Comparison of ENCODE assay signal across 18 cellular contexts in the genomic region with DNA sequence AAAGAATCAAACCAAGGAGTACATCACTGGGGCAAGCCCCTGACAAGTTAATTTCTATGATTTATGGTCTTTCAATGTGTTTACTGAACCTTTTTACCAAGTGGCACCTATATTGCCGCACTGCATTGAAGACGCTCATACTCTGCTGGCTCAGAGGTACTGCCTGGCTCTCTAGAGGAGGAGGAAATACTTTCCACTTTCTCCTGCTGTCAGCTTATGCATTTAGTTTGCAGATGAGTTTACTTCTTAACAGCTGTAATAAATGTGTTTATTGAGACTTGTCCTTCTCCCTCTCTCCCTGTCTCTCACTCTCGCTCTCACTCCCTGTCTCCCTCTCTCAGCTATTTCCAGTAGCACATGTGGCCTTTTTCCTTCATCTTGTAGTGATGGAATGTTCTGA.
DNase-seq lines count a peak whose midpoint lies in the region; ATAC-seq, FAIRE-seq and TF ChIP-seq lines count a peak whose summit lies in the region.
"Had no signal": no experiment of that assay in that cellular context is flagged by ENCODE, and none has a peak within 500 bp of the region (broad histone marks: within the 10 kb centered on the region; RNA-seq: fewer than 3 reads in every experiment).

No MANE protein-coding gene starts in this region.

- H3K4me3 Mint-ChIP-seq in activated naive CD8-positive, alpha-beta T cell treated with anti-CD3 and anti-CD28 coated beads, Interleukin-2, amount 10 ng/mL, durations not matched to agents 7 days and 5 days, result no peak overlapping the region
- no peak overlapping the region for H3K4me3 Mint-ChIP-seq in activated naive CD8-positive, alpha-beta T cell treated with anti-CD3 and anti-CD28 coated beads, Interleukin-2, amount 50 U/mL, for 24 hours
- H3K4me3 Mint-ChIP-seq: B cell; CD8-positive, alpha-beta T cell; HFFc6; IgD-negative memory B cell had no signal

- FAIRE-seq in urothelium cell line (lab: Jason Lieb, UNC), result no peak
- FAIRE-seq: G401.6, GM12891, H54, HepG2 had no signal

- TF ChIP-seq CTCF in neural cell (IDR thresholded peaks at IDR 0.05; ENCODE audit: poor library complexity, severe bottlenecking) (no peak), suprapubic skin (IDR thresholded peaks at IDR 0.05) (no peak)

- no peaks in the 10 kb centered on the region for H4K20me1 ChIP-seq in neural cell (ENCODE audit: insufficient read depth)
- H4K20me1 ChIP-seq: BLaER1 treated with 17β-estradiol and CSF1 and Interleukin-3, amounts not matched to agents 10 nM and 100 nM had no signal

- H3K9me3 ChIP-seq in neural cell (ENCODE audit: low read length) (no peaks in the 10 kb centered on the region), suprapubic skin (no peaks in the 10 kb centered on the region)

- intact Hi-C loops in left colon (cut with DNase I, micrococcal nuclease), result no loop called here

- H3K4me2 ChIP-seq in neural cell (ENCODE audit: low read length), result no peak overlapping the region
- H3K4me2 ChIP-seq: BLaER1 treated with 17β-estradiol and CSF1 and Interleukin-3, amounts not matched to agents 10 nM and 100 nM had no signal

- no peak overlapping the region for H3K4me3 ChIP-seq in neural cell (ENCODE audit: low read length)
- no peak overlapping the region for H3K4me3 ChIP-seq in suprapubic skin
- H3K4me3 ChIP-seq: BLaER1 treated with 17β-estradiol and CSF1 and Interleukin-3, amounts not matched to agents 10 nM and 100 nM; GM23248 had no signal

- H3K27ac ChIP-seq in neural cell (ENCODE audit: low read length), result peak overlapping the region; percentile 5
- H3K27ac ChIP-seq in suprapubic skin, result no peak overlapping the region
- H3K27ac ChIP-seq: BLaER1 treated with 17β-estradiol and CSF1 and Interleukin-3, amounts not matched to agents 10 nM and 100 nM; GM23248 had no signal

- H3K4me1 Mint-ChIP-seq in activated naive CD8-positive, alpha-beta T cell treated with anti-CD3 and anti-CD28 coated beads, Interleukin-2, amount 10 ng/mL, durations not matched to agents 7 days and 5 days, result peaks cover 24% of the 10 kb centered on the region
- H3K4me1 Mint-ChIP-seq in activated naive CD8-positive, alpha-beta T cell treated with anti-CD3 and anti-CD28 coated beads, Interleukin-2, amount 50 U/mL, for 24 hours, result peaks cover 18% of the 10 kb centered on the region

- DNase-seq in activated naive CD8-positive, alpha-beta T cell treated with anti-CD3 and anti-CD28 coated beads, Interleukin-2, amount 10 ng/mL, durations not matched to agents 7 days and 5 days, result no peak
- no peak for DNase-seq in activated naive CD8-positive, alpha-beta T cell treated with anti-CD3 and anti-CD28 coated beads, Interleukin-2, amount 50 U/mL, for 24 hours
- DNase-seq in left colon, result no peak
- DNase-seq in suprapubic skin (ENCODE audit: low spot score in 2 of 2), result no peak
- no peak for DNase-seq in urothelium cell line (ENCODE audit: low spot score)
- DNase-seq: CD8-positive, alpha-beta T cell; DMS 273 treated with DMSO at 0.1 percent for 48 hours; GM23248; HFFc6 had no signal

- peaks cover 1% of the 10 kb centered on the region for H3K36me3 Mint-ChIP-seq in activated naive CD8-positive, alpha-beta T cell treated with anti-CD3 and anti-CD28 coated beads, Interleukin-2, amount 10 ng/mL, durations not matched to agents 7 days and 5 days
- no peaks in the 10 kb centered on the region for H3K36me3 Mint-ChIP-seq in activated naive CD8-positive, alpha-beta T cell treated with anti-CD3 and anti-CD28 coated beads, Interleukin-2, amount 50 U/mL, for 24 hours (ENCODE audit: low read depth)
- H3K36me3 Mint-ChIP-seq: CD8-positive, alpha-beta T cell; IgD-negative memory B cell had no signal

- TF ChIP-seq POLR2A in suprapubic skin (IDR thresholded peaks at IDR 0.05), result no peak

- H3K27me3 ChIP-seq in neural cell (ENCODE audit: insufficient read depth, low read depth, low read length), result no peaks in the 10 kb centered on the region
- no peaks in the 10 kb centered on the region for H3K27me3 ChIP-seq in suprapubic skin
- H3K27me3 ChIP-seq: BLaER1 treated with 17β-estradiol and CSF1 and Interleukin-3, amounts not matched to agents 10 nM and 100 nM had no signal

- H3K9me2 ChIP-seq in neural cell (ENCODE audit: insufficient read depth, low read length), result no peaks in the 10 kb centered on the region

- H2AFZ ChIP-seq in neural cell (ENCODE audit: low read depth, low read length), result no peak overlapping the region
- H2AFZ ChIP-seq: GM23248 had no signal

- H3K9me3 Mint-ChIP-seq in activated naive CD8-positive, alpha-beta T cell treated with anti-CD3 and anti-CD28 coated beads, Interleukin-2, amount 10 ng/mL, durations not matched to agents 7 days and 5 days, result no peaks in the 10 kb centered on the region
- H3K9me3 Mint-ChIP-seq in activated naive CD8-positive, alpha-beta T cell treated with anti-CD3 and anti-CD28 coated beads, Interleukin-2, amount 50 U/mL, for 24 hours, result no peaks in the 10 kb centered on the region
- H3K9me3 Mint-ChIP-seq: CD8-positive, alpha-beta T cell; HFFc6 had no signal

- peaks cover 30% of the 10 kb centered on the region for H3K27me3 Mint-ChIP-seq in activated naive CD8-positive, alpha-beta T cell treated with anti-CD3 and anti-CD28 coated beads, Interleukin-2, amount 10 ng/mL, durations not matched to agents 7 days and 5 days
- peaks cover 17% of the 10 kb centered on the region for H3K27me3 Mint-ChIP-seq in activated naive CD8-positive, alpha-beta T cell treated with anti-CD3 and anti-CD28 coated beads, Interleukin-2, amount 50 U/mL, for 24 hours
- H3K27me3 Mint-ChIP-seq: IgD-negative memory B cell had no signal

- ATAC-seq in activated naive CD8-positive, alpha-beta T cell treated with anti-CD3 and anti-CD28 coated beads, Interleukin-2, amount 10 ng/mL, durations not matched to agents 7 days and 5 days (ENCODE audit: low read depth), result no peak
- no peak for ATAC-seq in activated naive CD8-positive, alpha-beta T cell treated with anti-CD3 and anti-CD28 coated beads, Interleukin-2, amount 50 U/mL, for 24 hours
- ATAC-seq in left colon, result peak; percentile 90
- ATAC-seq: CD8-positive, alpha-beta T cell; HCT116; HepG2 had no signal

- WGBS in suprapubic skin, result 85% methylated on average over 3 of the region's 3 CpGs

- no peaks in the 10 kb centered on the region for H3K79me2 ChIP-seq in neural cell (replicated peaks; ENCODE audit: insufficient read depth, low read length)

- TF ChIP-seq EP300 in neural cell (conservative IDR thresholded peaks at IDR 0.05; ENCODE audit: poor library complexity, severe bottlenecking) (no peak), suprapubic skin (IDR thresholded peaks at IDR 0.05) (no peak)

- H3K27ac Mint-ChIP-seq in activated naive CD8-positive, alpha-beta T cell treated with anti-CD3 and anti-CD28 coated beads, Interleukin-2, amount 10 ng/mL, durations not matched to agents 7 days and 5 days, result peak overlapping the region; percentile 45
- H3K27ac Mint-ChIP-seq in activated naive CD8-positive, alpha-beta T cell treated with anti-CD3 and anti-CD28 coated beads, Interleukin-2, amount 50 U/mL, for 24 hours, result no peak overlapping the region
- H3K27ac Mint-ChIP-seq: B cell; CD8-positive, alpha-beta T cell; HFFc6; IgD-negative memory B cell had no signal

- H3K36me3 ChIP-seq in neural cell (ENCODE audit: insufficient read depth, low read length) (no peaks in the 10 kb centered on the region), suprapubic skin (no peaks in the 10 kb centered on the region)
- H3K36me3 ChIP-seq: BLaER1 treated with 17β-estradiol and CSF1 and Interleukin-3, amounts not matched to agents 10 nM and 100 nM had no signal

- POLR2A ChIA-PET in activated naive CD8-positive, alpha-beta T cell treated with anti-CD3 and anti-CD28 coated beads, Interleukin-2, amount 10 ng/mL, durations not matched to agents 7 days and 5 days (lab: Charles Lee), result no interaction called here

- TF ChIP-seq RAD21 in neural cell (conservative IDR thresholded peaks at IDR 0.05), result no peak

- H3F3A ChIP-seq in neural cell (ENCODE audit: insufficient read depth, low read length, poor library complexity, severe bottlenecking), result no peaks in the 10 kb centered on the region

- no peak overlapping the region for H3K9ac ChIP-seq in neural cell (ENCODE audit: low read length)
- H3K9ac ChIP-seq: BLaER1 treated with 17β-estradiol and CSF1 and Interleukin-3, amounts not matched to agents 10 nM and 100 nM; GM23248 had no signal

- H3K4me1 ChIP-seq in suprapubic skin, result no peaks in the 10 kb centered on the region

TF ChIP-seq in neural cell, 6 proteins besides CTCF, POLR2A, EP300 and RAD21:
- TF ChIP-seq MXI1 (conservative IDR thresholded peaks at IDR 0.05; ENCODE audit: poor library complexity, severe bottlenecking) (no peak), POLR2AphosphoS5 (IDR thresholded peaks at IDR 0.05) (no peak), EZH2 (IDR thresholded peaks at IDR 0.05; ENCODE audit: borderline replicate concordance, insufficient read depth, low read length, poor library complexity, severe bottlenecking) (no peak), TAF1 (IDR thresholded peaks at IDR 0.05; ENCODE audit: low read depth) (no peak), SMC3 (conservative IDR thresholded peaks at IDR 0.05; ENCODE audit: poor library complexity) (no peak), REST (IDR thresholded peaks at IDR 0.05; ENCODE audit: borderline replicate concordance) (no peak)
TF ChIP-seq in neural cell: peak in this region for 0.
